Comparison of ENCODE assay signal across 16 cellular contexts in the genomic region with DNA sequence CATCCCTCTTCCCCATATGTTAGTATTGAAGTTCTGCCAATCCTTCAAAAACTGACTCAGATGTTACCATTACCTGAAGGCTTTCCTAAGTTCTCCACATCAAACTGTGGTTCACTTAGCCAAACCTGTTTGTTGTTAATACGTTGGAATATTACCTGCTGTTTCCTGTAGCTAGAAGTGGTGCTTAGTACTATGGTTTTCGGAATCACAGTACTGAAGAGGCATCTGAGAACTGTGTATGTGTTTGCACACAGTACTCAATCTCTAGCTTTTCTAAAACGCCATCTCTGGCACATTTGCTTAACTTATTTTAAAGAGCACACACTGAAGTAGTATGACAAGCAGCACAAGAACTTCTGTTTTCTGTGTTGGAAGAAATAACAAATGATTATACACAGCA.
"Had no signal": no experiment of that assay in that cellular context is flagged by ENCODE, and none has a peak within 500 bp of the region (broad histone marks: within the 10 kb centered on the region; RNA-seq: fewer than 3 reads in every experiment).

No MANE protein-coding gene starts in this region.

- H3K4me3 ChIP-seq: body of pancreas, esophagus squamous epithelium, uterus had no signal

- ATAC-seq: body of pancreas; left ventricle myocardium superior; stimulated activated memory B cell treated with anti-CD40 and anti-IgM and Interleukin-4, amounts not matched to agents 10 μg/mL and 1 μg/mL and 100 μg/mL, for 72 hours had no signal

- DNase-seq: activated CD4-positive, CD25-positive, alpha-beta regulatory T cell treated with anti-CD3 and anti-CD28 coated beads, Interleukin-2, amount 50 U/mL, for 72 hours; activated naive CD8-positive, alpha-beta T cell treated with anti-CD3 and anti-CD28 coated beads for 36 hours; amygdala; body of pancreas; central memory CD4-positive, alpha-beta T cell; cortex of kidney; effector CD4-positive, alpha-beta T cell; esophagus squamous epithelium; hippocampal formation; left ventricle myocardium superior; nucleus accumbens; posterior cingulate gyrus; retina; stimulated activated CD4-positive, alpha-beta T cell treated with anti-CD3 and anti-CD28 coated beads, Interleukin-2, amount 100 ng/mL, for 48 hours; uterus had no signal

- H3K4me1 ChIP-seq: body of pancreas, esophagus squamous epithelium, uterus had no signal

- H3K27me3 ChIP-seq: body of pancreas, uterus had no signal

- H3K36me3 ChIP-seq: esophagus squamous epithelium, uterus had no signal

- H3K9me3 ChIP-seq: body of pancreas, esophagus squamous epithelium, uterus had no signal

- H3K27ac ChIP-seq: body of pancreas, esophagus squamous epithelium, uterus had no signal
